Comparison of ENCODE assay signal across 10 cellular contexts in genomic region chr10:97331304-97331703, GRCh38. TPM values are rescaled to one million over a fixed set of nuclear protein-coding genes. Genes with fewer than 3 reads are reported as not detected.
A peak's percentile ranks its signal among the peaks of the same experiment; 100 is the strongest.
DNase-seq lines count a peak whose midpoint lies in the region; ATAC-seq, FAIRE-seq and TF ChIP-seq lines count a peak whose summit lies in the region.
"Had no signal": no experiment of that assay in that cellular context is flagged by ENCODE, and none has a peak within 500 bp of the region (broad histone marks: within the 10 kb centered on the region; RNA-seq: fewer than 3 reads in every experiment).

No MANE protein-coding gene starts in this region.

- H3K9ac ChIP-seq in endodermal cell (ENCODE audit: extremely low read depth, low read length, poor library complexity, severe bottlenecking) = no peak overlapping the region

- CTCF ChIA-PET in CD8-positive, alpha-beta memory T cell (lab: Charles Lee) = interaction anchor here (0.6 to 5.7 kb wide), 2 partner anchors 12 to 46 kb away, joined by 3 to 41 read pairs; partner anchors contain the start of gene FRAT1

- peaks cover 40 to 64% (median 62%) of the 10 kb centered on the region in 3 donors for H3K4me1 Mint-ChIP-seq in CD8-positive, alpha-beta memory T cell
- H3K4me1 Mint-ChIP-seq in endodermal cell (peaks cover 49% of the 10 kb centered on the region), osteocyte (ENCODE audit: unreplicated experiment) (peaks cover 34% of the 10 kb centered on the region)

- no peaks in the 10 kb centered on the region for H3K27me3 ChIP-seq in CD8-positive, alpha-beta memory T cell (ENCODE audit: insufficient read depth, low read length, poor library complexity, severe bottlenecking)
- no peaks in the 10 kb centered on the region for H3K27me3 ChIP-seq in endodermal cell (ENCODE audit: control insufficient read depth, insufficient read depth, low read length, poor library complexity, severe bottlenecking)

- TF ChIP-seq CTCF in NB4 (IDR thresholded peaks at IDR 0.05; ENCODE audit: low read depth, low read length) (no peak), endodermal cell (conservative IDR thresholded peaks at IDR 0.05) (no peak), osteocyte (IDR thresholded peaks at IDR 0.05) (no peak)

- peaks cover 28% of the 10 kb centered on the region for H3K4me1 ChIP-seq in CD8-positive, alpha-beta memory T cell (ENCODE audit: insufficient read depth, low read length)
- peaks cover 6% of the 10 kb centered on the region for H3K4me1 ChIP-seq in endodermal cell (ENCODE audit: control insufficient read depth, insufficient read depth, low read length)

- H3K27ac ChIP-seq in CD8-positive, alpha-beta memory T cell (ENCODE audit: low read depth, low read length) = no peak overlapping the region
- no peak overlapping the region for H3K27ac ChIP-seq in endodermal cell (ENCODE audit: low read depth, low read length)

- peak overlapping the region in 7 of 8 donors; percentile 1 to 86 (median 66) for H3K27ac Mint-ChIP-seq in CD8-positive, alpha-beta memory T cell
- H3K27ac Mint-ChIP-seq in endodermal cell = peak overlapping the region; percentile 37
- peak overlapping the region; percentile 48 for H3K27ac Mint-ChIP-seq in osteocyte (ENCODE audit: unreplicated experiment)
- H3K27ac Mint-ChIP-seq: activated naive CD8-positive, alpha-beta T cell treated with anti-CD3 and anti-CD28 coated beads, Interleukin-2, amount 10 ng/mL, durations not matched to agents 7 days and 5 days had no signal

- no peaks in the 10 kb centered on the region for H3K36me3 ChIP-seq in CD8-positive, alpha-beta memory T cell (ENCODE audit: insufficient read depth, low read length)
- peaks cover 3% of the 10 kb centered on the region for H3K36me3 ChIP-seq in endodermal cell (ENCODE audit: control insufficient read depth, insufficient read depth, low read length)

- POLR2A ChIA-PET in CD8-positive, alpha-beta memory T cell (lab: Charles Lee) = interaction anchor here (0.6 to 4.9 kb wide), 2 partner anchors 12 to 49 kb away, joined by 3 to 75 read pairs; partner anchors contain the start of gene FRAT1

- peak overlapping the region; percentile 64 to 91 (median 72) for H3K4me3 Mint-ChIP-seq in CD8-positive, alpha-beta memory T cell
- H3K4me3 Mint-ChIP-seq in endodermal cell (peak overlapping the region; percentile 80), osteocyte (ENCODE audit: unreplicated experiment) (peak overlapping the region; percentile 43)

- 65% methylated on average over 5 of the region's 5 CpGs; no CpG with 5 or more reads in 1 of the 2 experiments for WGBS in endodermal cell (ENCODE audit: insufficient coverage in 1 of 2, insufficient read length in 1 of 2), 2 experiments

- no peak for FAIRE-seq in frontal cortex (lab: Jason Lieb, UNC)

- ATAC-seq in GM18867 (IDR thresholded peaks at IDR 0.05; ENCODE audit: unreplicated experiment) = no peak
- no peak for ATAC-seq in HG03108 (IDR thresholded peaks at IDR 0.05; ENCODE audit: unreplicated experiment)
- no peak for ATAC-seq in GM18511 (IDR thresholded peaks at IDR 0.05; ENCODE audit: unreplicated experiment)

- DNase-seq in CD8-positive, alpha-beta memory T cell = no peak
- peak; percentile 28 for DNase-seq in NB4 (ENCODE audit: low read depth)
- no peak for DNase-seq in endodermal cell
- DNase-seq in osteocyte (ENCODE audit: extremely low spot score, unreplicated experiment) = no peak
- DNase-seq in frontal cortex (ENCODE audit: low spot score in 2 of 2) = no peak
- DNase-seq: activated naive CD8-positive, alpha-beta T cell treated with anti-CD3 and anti-CD28 coated beads, Interleukin-2, amount 10 ng/mL, durations not matched to agents 7 days and 5 days; NCI-H1048 had no signal

- H3K4me3 ChIP-seq in CD8-positive, alpha-beta memory T cell (ENCODE audit: low read length) = no peak overlapping the region
- H3K4me3 ChIP-seq in NB4 (ENCODE audit: low read depth, low read length) (peak overlapping the region; percentile 89), endodermal cell (ENCODE audit: low read length) (peak overlapping the region; percentile 87)

- H3K27me3 Mint-ChIP-seq in CD8-positive, alpha-beta memory T cell = peaks cover 0 to 2% of the 10 kb centered on the region in 2 donors
- H3K27me3 Mint-ChIP-seq in endodermal cell (ENCODE audit: insufficient read depth) (peaks cover 9% of the 10 kb centered on the region), osteocyte (ENCODE audit: unreplicated experiment) (peaks cover 9% of the 10 kb centered on the region)

- no peak for TF ChIP-seq POLR2A in NB4 (IDR thresholded peaks at IDR 0.05; ENCODE audit: extremely low read depth, insufficient read length)

- no peaks in the 10 kb centered on the region for H3K9me3 ChIP-seq in CD8-positive, alpha-beta memory T cell (ENCODE audit: low read length)
- H3K9me3 ChIP-seq in endodermal cell (ENCODE audit: control insufficient read depth, low read length) = no peaks in the 10 kb centered on the region

- H3K36me3 Mint-ChIP-seq in CD8-positive, alpha-beta memory T cell = peaks cover 0 to 42% (median 7%) of the 10 kb centered on the region in 3 donors
- H3K36me3 Mint-ChIP-seq in endodermal cell (ENCODE audit: low read depth) (peaks cover 16% of the 10 kb centered on the region), osteocyte (ENCODE audit: unreplicated experiment) (peaks cover 15% of the 10 kb centered on the region)

- peaks cover 0 to 2% (median 0%) of the 10 kb centered on the region in 5 donors for H3K9me3 Mint-ChIP-seq in CD8-positive, alpha-beta memory T cell
- H3K9me3 Mint-ChIP-seq in endodermal cell (no peaks in the 10 kb centered on the region), osteocyte (ENCODE audit: unreplicated experiment) (no peaks in the 10 kb centered on the region)
- H3K9me3 Mint-ChIP-seq: activated naive CD8-positive, alpha-beta T cell treated with anti-CD3 and anti-CD28 coated beads, Interleukin-2, amount 10 ng/mL, durations not matched to agents 7 days and 5 days had no signal

RNA-seq across cellular contexts. Expression of gene FRAT2, which starts 3.2 kb away (rescaled TPM):
- 10 to 100 TPM in 1 of 2 experiments, 1 to 10 TPM in 1; 9.8 to 10.4 TPM for total RNA-seq in CD8-positive, alpha-beta memory T cell
- polyA plus RNA-seq in CD8-positive, alpha-beta memory T cell = 18.7 TPM
- total RNA-seq in endodermal cell (10 to 100 TPM; 31.0 to 35.2 TPM), osteocyte (7.9 and 8.0 TPM in 2 replicates), frontal cortex (17.1 TPM)
- 12.1 TPM for polyA plus RNA-seq in endodermal cell (2013, experiment 1 of 2)
- 8.5 TPM for polyA plus RNA-seq in endodermal cell (2013, experiment 2 of 2)

RNA-seq across cellular contexts. Expression of gene FRAT1, which starts 12.2 kb away (rescaled TPM):
- 1 to 10 TPM; 4.3 to 4.7 TPM for total RNA-seq in CD8-positive, alpha-beta memory T cell
- polyA plus RNA-seq in CD8-positive, alpha-beta memory T cell = 13.3 TPM
- 1 to 10 TPM; 6.5 to 7.3 TPM for total RNA-seq in endodermal cell
- 3.2 TPM for polyA plus RNA-seq in endodermal cell (2013, experiment 1 of 2)
- 2.2 TPM for polyA plus RNA-seq in endodermal cell (2013, experiment 2 of 2)
- 3.5 and 3.6 TPM in 2 replicates for total RNA-seq in osteocyte
- total RNA-seq in frontal cortex = 4.9 TPM

RNA-seq across cellular contexts. Expression of gene ARHGAP19, which starts 38.9 kb away (rescaled TPM):
- total RNA-seq in CD8-positive, alpha-beta memory T cell = 10 to 100 TPM; 23.3 to 26.5 TPM
- polyA plus RNA-seq in CD8-positive, alpha-beta memory T cell = 8.9 TPM
- 10 to 100 TPM; 26.8 to 47.6 TPM for total RNA-seq in endodermal cell
- polyA plus RNA-seq in endodermal cell (2013, experiment 1 of 2) = 31.1 TPM
- 30.3 TPM for polyA plus RNA-seq in endodermal cell (2013, experiment 2 of 2)
- total RNA-seq in osteocyte = 5.0 and 5.5 TPM in 2 replicates
- 7.7 TPM for total RNA-seq in frontal cortex
